ENCODE assay signal across 16 cellular contexts in the genomic region with DNA sequence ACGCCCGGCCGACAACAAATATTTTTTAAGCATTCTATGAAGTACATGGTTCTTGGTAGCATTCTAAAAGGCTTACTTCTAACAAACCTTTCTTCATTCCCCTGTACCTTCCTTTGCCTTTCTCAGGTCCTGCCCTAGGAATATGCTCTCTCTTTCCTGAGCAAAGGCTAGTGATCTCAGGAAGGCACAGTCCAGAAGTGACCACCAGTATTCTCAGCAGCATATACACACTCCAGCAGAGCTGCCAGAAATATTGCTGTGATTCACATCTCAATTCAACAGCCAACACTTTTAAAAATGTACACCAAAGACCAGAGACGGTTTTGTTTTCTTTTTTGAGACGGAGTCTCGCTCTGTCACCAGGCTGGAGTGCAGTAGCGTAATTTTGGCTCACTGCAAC. TPM values are rescaled to one million over a fixed set of nuclear protein-coding genes. Genes with fewer than 3 reads are reported as not detected.
A peak's percentile ranks its signal among the peaks of the same experiment; 100 is the strongest.
DNase-seq lines count a peak whose midpoint lies in the region; ATAC-seq and TF ChIP-seq lines count a peak whose summit lies in the region.
"Had no signal": no experiment of that assay in that cellular context is flagged by ENCODE, and none has a peak within 500 bp of the region (broad histone marks: within the 10 kb centered on the region; RNA-seq: fewer than 3 reads in every experiment).

No MANE protein-coding gene starts in this region.

- H3K9me3 ChIP-seq in cardiac muscle cell (ENCODE audit: low read depth) (no peaks in the 10 kb centered on the region), right atrium auricular region (no peaks in the 10 kb centered on the region), ascending aorta (no peaks in the 10 kb centered on the region)
- H3K9me3 ChIP-seq: SJSA1 had no signal

- H3K36me3 ChIP-seq in cardiac muscle cell (no peaks in the 10 kb centered on the region), right atrium auricular region (peaks cover 20% of the 10 kb centered on the region), ascending aorta (peaks cover 7 to 10% of the 10 kb centered on the region in 2 donors)

- no peak for ATAC-seq in WTC11
- no peak for ATAC-seq in HG03280 (IDR thresholded peaks at IDR 0.05; ENCODE audit: unreplicated experiment)
- ATAC-seq in HG03565 (IDR thresholded peaks at IDR 0.05; ENCODE audit: unreplicated experiment): no peak
- no peak for ATAC-seq in stimulated activated memory B cell treated with anti-CD40 and anti-IgM and Interleukin-4, amounts not matched to agents 10 μg/mL and 1 μg/mL and 100 μg/mL, for 72 hours
- ATAC-seq: Right ventricle myocardium inferior had no signal

- peaks cover 14% of the 10 kb centered on the region for H3K4me1 ChIP-seq in cardiac muscle cell (ENCODE audit: low read depth)
- H3K4me1 ChIP-seq in right atrium auricular region: peaks cover 0 to 25% of the 10 kb centered on the region in 2 donors
- peaks cover 0 to 11% of the 10 kb centered on the region in 2 donors for H3K4me1 ChIP-seq in ascending aorta

- DNase-seq in cardiac muscle cell (ENCODE audit: low read depth in 1 of 2, low spot score in 1 of 2): no peak
- DNase-seq in right atrium auricular region (ENCODE audit: low spot score): no peak
- DNase-seq in WTC11 (ENCODE audit: low spot score): no peak
- DNase-seq in nephron progenitor cell: no peak
- DNase-seq in ascending aorta (ENCODE audit: low spot score in 2 of 2): no peak
- DNase-seq: MV-4-11, NCI-H1694, NCI-H2081, NCI-H526 had no signal

- peaks cover 49% of the 10 kb centered on the region for H3K36me3 Mint-ChIP-seq in WTC11
- H3K36me3 Mint-ChIP-seq in nephron progenitor cell (ENCODE audit: low read depth): peaks cover 50% of the 10 kb centered on the region
- H3K36me3 Mint-ChIP-seq in stimulated activated memory B cell treated with anti-CD40 and anti-IgM and Interleukin-4, amounts not matched to agents 10 μg/mL and 1 μg/mL and 100 μg/mL, for 72 hours: peaks cover 12% of the 10 kb centered on the region

- peaks cover 45% of the 10 kb centered on the region for H3K4me1 Mint-ChIP-seq in WTC11
- H3K4me1 Mint-ChIP-seq in nephron progenitor cell: no peaks in the 10 kb centered on the region
- peaks cover 30% of the 10 kb centered on the region for H3K4me1 Mint-ChIP-seq in stimulated activated memory B cell treated with anti-CD40 and anti-IgM and Interleukin-4, amounts not matched to agents 10 μg/mL and 1 μg/mL and 100 μg/mL, for 72 hours

- H3K27me3 Mint-ChIP-seq in WTC11 (ENCODE audit: low read depth) (no peaks in the 10 kb centered on the region), nephron progenitor cell (ENCODE audit: low read depth, poor library complexity) (no peaks in the 10 kb centered on the region)
- H3K27me3 Mint-ChIP-seq in stimulated activated memory B cell treated with anti-CD40 and anti-IgM and Interleukin-4, amounts not matched to agents 10 μg/mL and 1 μg/mL and 100 μg/mL, for 72 hours: no peaks in the 10 kb centered on the region
- H3K27me3 Mint-ChIP-seq: B cell had no signal

- peak overlapping the region; percentile 77 for H3K27ac ChIP-seq in cardiac muscle cell
- H3K27ac ChIP-seq in right atrium auricular region: no peak overlapping the region
- no peak overlapping the region for H3K27ac ChIP-seq in ascending aorta
- H3K27ac ChIP-seq: SJSA1 had no signal

- POLR2A ChIA-PET in WTC11 (lab: Charles Lee): no interaction called here

- TF ChIP-seq CTCF in cardiac muscle cell (IDR thresholded peaks at IDR 0.05; ENCODE audit: low read depth, low read length): no peak
- no peak for TF ChIP-seq CTCF in right atrium auricular region (IDR thresholded peaks at IDR 0.05)
- TF ChIP-seq CTCF in WTC11 (IDR thresholded peaks at IDR 0.05): no peak
- no peak for TF ChIP-seq CTCF in nephron progenitor cell (IDR thresholded peaks at IDR 0.05)
- TF ChIP-seq CTCF in ascending aorta (IDR thresholded peaks at IDR 0.05): no peak

- H3K27ac Mint-ChIP-seq in WTC11: peak overlapping the region; percentile 99
- H3K27ac Mint-ChIP-seq in nephron progenitor cell: peak overlapping the region; percentile 96
- H3K27ac Mint-ChIP-seq in stimulated activated memory B cell treated with anti-CD40 and anti-IgM and Interleukin-4, amounts not matched to agents 10 μg/mL and 1 μg/mL and 100 μg/mL, for 72 hours: no peak overlapping the region
- H3K27ac Mint-ChIP-seq: B cell, CD14-positive monocyte had no signal

- CTCF ChIA-PET in WTC11 (lab: Charles Lee): interaction anchor here (0.7 to 1.9 kb wide), 13 partner anchors 16 to 975 kb away, joined by 3 to 8 read pairs (median 4); no protein-coding TSS in a partner anchor

- no peaks in the 10 kb centered on the region for H3K27me3 ChIP-seq in cardiac muscle cell
- no peaks in the 10 kb centered on the region for H3K27me3 ChIP-seq in right atrium auricular region
- H3K27me3 ChIP-seq in ascending aorta: no peaks in the 10 kb centered on the region
- H3K27me3 ChIP-seq: SJSA1 had no signal

- intact Hi-C loops in ascending aorta (cut with DNase I): no loop called here

- peaks cover 5% of the 10 kb centered on the region for H3K9me3 Mint-ChIP-seq in WTC11
- peaks cover 2% of the 10 kb centered on the region for H3K9me3 Mint-ChIP-seq in nephron progenitor cell
- H3K9me3 Mint-ChIP-seq in stimulated activated memory B cell treated with anti-CD40 and anti-IgM and Interleukin-4, amounts not matched to agents 10 μg/mL and 1 μg/mL and 100 μg/mL, for 72 hours: no peaks in the 10 kb centered on the region
- H3K9me3 Mint-ChIP-seq: CD14-positive monocyte had no signal

- H3K4me3 ChIP-seq in cardiac muscle cell: no peak overlapping the region
- no peak overlapping the region for H3K4me3 ChIP-seq in right atrium auricular region
- H3K4me3 ChIP-seq in ascending aorta: no peak overlapping the region
- H3K4me3 ChIP-seq: SJSA1 had no signal

- H3K4me3 Mint-ChIP-seq in WTC11 (no peak overlapping the region), nephron progenitor cell (no peak overlapping the region)
- no peak overlapping the region for H3K4me3 Mint-ChIP-seq in stimulated activated memory B cell treated with anti-CD40 and anti-IgM and Interleukin-4, amounts not matched to agents 10 μg/mL and 1 μg/mL and 100 μg/mL, for 72 hours
- H3K4me3 Mint-ChIP-seq: B cell, CD14-positive monocyte had no signal

TF ChIP-seq in WTC11, 78 proteins besides CTCF, POLR2A, EP300 and RAD21 (continues in another document):
- TF ChIP-seq SMAD4 (CRISPR knock-in tag; IDR thresholded peaks at IDR 0.05): no peak
- no peak for TF ChIP-seq CDX4 (CRISPR knock-in tag; IDR thresholded peaks at IDR 0.05; ENCODE audit: borderline replicate concordance)
- TF ChIP-seq, protein P1, sequence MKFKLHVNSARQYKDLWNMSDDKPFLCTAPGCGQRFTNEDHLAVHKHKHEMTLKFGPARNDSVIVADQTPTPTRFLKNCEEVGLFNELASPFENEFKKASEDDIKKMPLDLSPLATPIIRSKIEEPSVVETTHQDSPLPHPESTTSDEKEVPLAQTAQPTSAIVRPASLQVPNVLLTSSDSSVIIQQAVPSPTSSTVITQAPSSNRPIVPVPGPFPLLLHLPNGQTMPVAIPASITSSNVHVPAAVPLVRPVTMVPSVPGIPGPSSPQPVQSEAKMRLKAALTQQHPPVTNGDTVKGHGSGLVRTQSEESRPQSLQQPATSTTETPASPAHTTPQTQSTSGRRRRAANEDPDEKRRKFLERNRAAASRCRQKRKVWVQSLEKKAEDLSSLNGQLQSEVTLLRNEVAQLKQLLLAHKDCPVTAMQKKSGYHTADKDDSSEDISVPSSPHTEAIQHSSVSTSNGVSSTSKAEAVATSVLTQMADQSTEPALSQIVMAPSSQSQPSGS (CRISPR knock-in tag; IDR thresholded peaks at IDR 0.05; ENCODE audit: borderline replicate concordance, low read depth): no peak
- no peak for TF ChIP-seq ZNF219 (CRISPR knock-in tag; IDR thresholded peaks at IDR 0.05; ENCODE audit: borderline replicate concordance)
- TF ChIP-seq NFYB (CRISPR knock-in tag; conservative IDR thresholded peaks at IDR 0.05; ENCODE audit: low read depth): no peak
- TF ChIP-seq ZNF396 (CRISPR knock-in tag; IDR thresholded peaks at IDR 0.05; ENCODE audit: borderline replicate concordance): no peak
- no peak for TF ChIP-seq IRF1 (CRISPR knock-in tag; IDR thresholded peaks at IDR 0.05)
- TF ChIP-seq FOXK1 (CRISPR knock-in tag; IDR thresholded peaks at IDR 0.05): no peak
- no peak for TF ChIP-seq TP53 (CRISPR knock-in tag; IDR thresholded peaks at IDR 0.05)
- TF ChIP-seq, protein P2, sequence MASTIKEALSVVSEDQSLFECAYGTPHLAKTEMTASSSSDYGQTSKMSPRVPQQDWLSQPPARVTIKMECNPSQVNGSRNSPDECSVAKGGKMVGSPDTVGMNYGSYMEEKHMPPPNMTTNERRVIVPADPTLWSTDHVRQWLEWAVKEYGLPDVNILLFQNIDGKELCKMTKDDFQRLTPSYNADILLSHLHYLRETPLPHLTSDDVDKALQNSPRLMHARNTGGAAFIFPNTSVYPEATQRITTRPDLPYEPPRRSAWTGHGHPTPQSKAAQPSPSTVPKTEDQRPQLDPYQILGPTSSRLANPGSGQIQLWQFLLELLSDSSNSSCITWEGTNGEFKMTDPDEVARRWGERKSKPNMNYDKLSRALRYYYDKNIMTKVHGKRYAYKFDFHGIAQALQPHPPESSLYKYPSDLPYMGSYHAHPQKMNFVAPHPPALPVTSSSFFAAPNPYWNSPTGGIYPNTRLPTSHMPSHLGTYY (CRISPR knock-in tag; IDR thresholded peaks at IDR 0.05): no peak

RNA-seq across cellular contexts. Expression of gene ANKFY1, which starts 41.4 kb away (rescaled TPM):
- 20.0 and 29.0 TPM in 2 replicates for total RNA-seq in cardiac muscle cell
- polyA plus RNA-seq in cardiac muscle cell: 19.5 and 26.7 TPM in 2 replicates
- 10 to 100 TPM; 13.9 to 16.7 TPM for total RNA-seq in right atrium auricular region
- 44.8 to 46.8 TPM (median 45.3 TPM) in 3 replicates for total RNA-seq in WTC11 (2021)
- total RNA-seq in ascending aorta: 16.2 TPM
